28 cellular contexts compared by ENCODE assay signal in the genomic region with DNA sequence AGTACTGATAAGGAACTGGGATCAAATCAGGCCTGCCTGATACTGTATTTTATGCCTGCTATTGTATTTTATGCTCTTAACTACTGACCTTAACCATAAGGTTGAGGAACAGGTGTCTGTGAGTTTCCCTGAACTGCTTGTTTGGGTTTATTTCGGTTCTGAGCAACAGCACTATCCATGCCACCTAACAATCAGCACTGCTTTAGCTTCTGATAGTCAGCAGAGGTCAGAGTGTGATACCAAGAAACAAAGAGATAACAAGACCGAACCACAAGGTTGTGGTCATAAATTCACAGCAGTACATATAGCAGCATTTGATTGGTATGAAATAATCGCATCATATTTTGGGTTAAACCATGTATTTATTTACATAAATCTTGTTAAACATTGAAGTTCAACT.
"Had no signal": no experiment of that assay in that cellular context is flagged by ENCODE, and none has a peak within 500 bp of the region (broad histone marks: within the 10 kb centered on the region; RNA-seq: fewer than 3 reads in every experiment).

No MANE protein-coding gene starts in this region.

- H3K4me2 ChIP-seq: hepatocyte had no signal

- H3K27ac Mint-ChIP-seq: dendritic cell treated with granulocyte-macrophage colony-stimulating factor and Interleukin-4, amounts not matched to agents 40 ng/mL and 50 ng/mL, for 4 days; naive thymus-derived CD4-positive, alpha-beta T cell; nephron progenitor cell; stimulated activated memory B cell treated with anti-CD40 and anti-IgM and Interleukin-4, amounts not matched to agents 10 μg/mL and 1 μg/mL and 100 μg/mL, for 72 hours; stimulated activated naive CD8-positive, alpha-beta T cell treated with anti-CD3 and anti-CD28 coated beads, Interleukin-15, Interleukin-2, amounts not matched to agents 100 ng/mL and 50 ng/mL, for 24 hours had no signal

- H3K79me2 ChIP-seq: hepatocyte had no signal

- DNase-seq: colonic mucosa; effector CD8-positive, alpha-beta T cell; foreskin keratinocyte; heart left ventricle; kidney; mesenchymal stem cell; midbrain; naive thymus-derived CD4-positive, alpha-beta T cell; nephron progenitor cell; occipital lobe; ovary; posterior cingulate gyrus; psoas muscle; right cardiac atrium; spleen; stimulated activated CD4-positive, alpha-beta T cell treated with anti-CD3 and anti-CD28 coated beads, Interleukin-4, amount 100 ng/mL, for 4 hours; transverse colon; upper lobe of right lung; uterus had no signal

- ATAC-seq: foreskin keratinocyte; gastroesophageal sphincter; heart left ventricle; left lobe of liver; naive thymus-derived CD4-positive, alpha-beta T cell; psoas muscle; right cardiac atrium; stimulated activated memory B cell treated with anti-CD40 and anti-IgM and Interleukin-4, amounts not matched to agents 10 μg/mL and 1 μg/mL and 100 μg/mL, for 72 hours; upper lobe of right lung had no signal

- H3K4me3 ChIP-seq: colonic mucosa, esophagus muscularis mucosa, gastroesophageal sphincter, heart left ventricle, hepatocyte, ovary, psoas muscle, skin epidermis, spleen, transverse colon, upper lobe of right lung, uterus had no signal

- H3K9me3 ChIP-seq: colonic mucosa, esophagus muscularis mucosa, gastroesophageal sphincter, ovary, transverse colon, upper lobe of right lung, uterus had no signal

- H3K27me3 ChIP-seq: colonic mucosa, esophagus muscularis mucosa, foreskin keratinocyte, gastroesophageal sphincter, hepatocyte, ovary, spleen, transverse colon, upper lobe of right lung, uterus had no signal

- H3K9me3 Mint-ChIP-seq: dendritic cell treated with granulocyte-macrophage colony-stimulating factor and Interleukin-4, amounts not matched to agents 40 ng/mL and 50 ng/mL, for 4 days; stimulated activated memory B cell treated with anti-CD40 and anti-IgM and Interleukin-4, amounts not matched to agents 10 μg/mL and 1 μg/mL and 100 μg/mL, for 72 hours had no signal

- H3K4me3 Mint-ChIP-seq: dendritic cell treated with granulocyte-macrophage colony-stimulating factor and Interleukin-4, amounts not matched to agents 40 ng/mL and 50 ng/mL, for 4 days; naive thymus-derived CD4-positive, alpha-beta T cell; nephron progenitor cell; stimulated activated memory B cell treated with anti-CD40 and anti-IgM and Interleukin-4, amounts not matched to agents 10 μg/mL and 1 μg/mL and 100 μg/mL, for 72 hours; stimulated activated naive CD8-positive, alpha-beta T cell treated with anti-CD3 and anti-CD28 coated beads, Interleukin-15, Interleukin-2, amounts not matched to agents 100 ng/mL and 50 ng/mL, for 24 hours had no signal

- H3K36me3 Mint-ChIP-seq: naive thymus-derived CD4-positive, alpha-beta T cell; stimulated activated memory B cell treated with anti-CD40 and anti-IgM and Interleukin-4, amounts not matched to agents 10 μg/mL and 1 μg/mL and 100 μg/mL, for 72 hours had no signal

- FAIRE-seq: endothelial cell of umbilical vein, kidney had no signal

- H3K4me1 Mint-ChIP-seq: naive thymus-derived CD4-positive, alpha-beta T cell; nephron progenitor cell; stimulated activated memory B cell treated with anti-CD40 and anti-IgM and Interleukin-4, amounts not matched to agents 10 μg/mL and 1 μg/mL and 100 μg/mL, for 72 hours had no signal

- H3K4me1 ChIP-seq: colonic mucosa, esophagus muscularis mucosa, foreskin keratinocyte, gastroesophageal sphincter, heart left ventricle, psoas muscle, spleen, transverse colon, upper lobe of right lung, uterus had no signal

- H3K27me3 Mint-ChIP-seq: dendritic cell treated with granulocyte-macrophage colony-stimulating factor and Interleukin-4, amounts not matched to agents 40 ng/mL and 50 ng/mL, for 4 days; stimulated activated memory B cell treated with anti-CD40 and anti-IgM and Interleukin-4, amounts not matched to agents 10 μg/mL and 1 μg/mL and 100 μg/mL, for 72 hours; stimulated activated naive CD8-positive, alpha-beta T cell treated with anti-CD3 and anti-CD28 coated beads, Interleukin-15, Interleukin-2, amounts not matched to agents 100 ng/mL and 50 ng/mL, for 24 hours had no signal

- H3K27ac ChIP-seq: colonic mucosa, esophagus muscularis mucosa, foreskin keratinocyte, gastroesophageal sphincter, heart left ventricle, hepatocyte, ovary, psoas muscle, skin epidermis, spleen, transverse colon, upper lobe of right lung, uterus had no signal

- H3K36me3 ChIP-seq: colonic mucosa, esophagus muscularis mucosa, gastroesophageal sphincter, heart left ventricle, ovary, spleen, transverse colon, upper lobe of right lung, uterus had no signal

- H2AFZ ChIP-seq: hepatocyte had no signal
